In the genomic region with DNA sequence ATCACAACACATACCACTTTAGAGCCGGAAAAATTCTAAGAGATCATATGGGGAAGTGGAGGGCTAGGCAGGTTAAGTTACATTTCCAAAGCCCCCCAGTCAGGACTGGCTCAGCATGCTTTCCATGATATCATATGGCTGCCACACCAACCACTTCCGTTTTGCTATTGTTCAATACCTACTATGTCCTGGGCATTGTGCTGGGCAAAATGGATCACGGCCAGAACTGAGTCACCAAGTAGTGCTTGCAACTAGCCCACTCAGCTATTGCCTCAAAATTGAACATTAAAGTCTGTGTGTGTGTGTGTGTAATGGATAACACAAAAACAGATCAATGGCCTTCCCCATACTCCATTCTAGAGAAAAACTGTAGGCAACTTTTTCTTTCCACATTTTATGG, we compare ENCODE assay signal across 21 cellular contexts. TPM values are rescaled to one million over a fixed set of nuclear protein-coding genes. Genes with fewer than 3 reads are reported as not detected.
"Had no signal": no experiment of that assay in that cellular context is flagged by ENCODE, and none has a peak within 500 bp of the region (broad histone marks: within the 10 kb centered on the region; RNA-seq: fewer than 3 reads in every experiment).

No MANE protein-coding gene starts in this region.

- H3K36me3 Mint-ChIP-seq: activated naive CD4-positive, alpha-beta T cell treated with anti-CD3 and anti-CD28 coated beads, Interleukin-2, amount 10 ng/mL, durations not matched to agents 7 days and 5 days; natural killer cell treated with Interleukin-12 subunit alpha and Interleukin-12 subunit beta and Interleukin-15 and Interleukin-18, amount 100 ng/mL, for 72 hours; stimulated activated naive B cell treated with anti-CD40 and anti-IgM and Interleukin-4, amounts not matched to agents 10 μg/mL and 1 μg/mL and 100 μg/mL, for 72 hours; WTC11 had no signal

- H3K9me3 Mint-ChIP-seq: activated naive CD4-positive, alpha-beta T cell treated with anti-CD3 and anti-CD28 coated beads, Interleukin-2, amount 10 ng/mL, durations not matched to agents 7 days and 5 days; activated T-helper 2 cell treated with anti-CD3 and anti-CD28 coated beads, Interferon-gamma antibody, Interleukin-2, Interleukin-4, amounts not matched to agents 10 μg/mL and 5 μg/mL and 100 μg/mL, durations not matched to agents 14 hours and 24 hours and 36 hours; central memory CD8-positive, alpha-beta T cell; dendritic cell treated with granulocyte-macrophage colony-stimulating factor and Interleukin-4, amounts not matched to agents 40 ng/mL and 50 ng/mL, for 4 days; endodermal cell; natural killer cell treated with Interleukin-12 subunit alpha and Interleukin-12 subunit beta and Interleukin-15 and Interleukin-18, amount 100 ng/mL, for 72 hours; stimulated activated naive B cell treated with anti-CD40 and anti-IgM and Interleukin-4, amounts not matched to agents 10 μg/mL and 1 μg/mL and 100 μg/mL, for 72 hours; WTC11 had no signal

- H3K9me3 ChIP-seq: heart right ventricle, left ventricle myocardium inferior, transverse colon had no signal

- H3K27ac ChIP-seq: heart right ventricle, left ventricle myocardium inferior, transverse colon had no signal

- DNase-seq: activated CD4-positive, alpha-beta T cell treated with anti-CD3 and anti-CD28 coated beads for 48 hours; activated CD8-positive, alpha-beta memory T cell treated with anti-CD3 and anti-CD28 coated beads for 24 hours; activated naive CD4-positive, alpha-beta T cell treated with anti-CD3 and anti-CD28 coated beads, Interleukin-2, amount 10 ng/mL, durations not matched to agents 7 days and 5 days; endodermal cell; foreskin melanocyte; heart right ventricle; left ventricle myocardium inferior; mesenchymal stem cell; nucleus accumbens; stimulated activated CD4-positive, alpha-beta T cell treated with anti-CD3 and anti-CD28 coated beads, Interleukin-2, amount 100 ng/mL, for 24 hours; stimulated activated naive B cell treated with anti-CD40 and anti-IgM and Interleukin-4, amounts not matched to agents 10 μg/mL and 1 μg/mL and 100 μg/mL, for 72 hours; substantia nigra; transverse colon had no signal

- ATAC-seq: heart right ventricle; natural killer cell treated with Interleukin-12 subunit alpha and Interleukin-12 subunit beta and Interleukin-15 and Interleukin-18, amount 100 ng/mL, for 72 hours; sciatic nerve; stimulated activated naive B cell treated with anti-CD40 and anti-IgM and Interleukin-4, amounts not matched to agents 10 μg/mL and 1 μg/mL and 100 μg/mL, for 72 hours; WTC11 had no signal

- H3K36me3 ChIP-seq: heart right ventricle, left ventricle myocardium inferior, transverse colon had no signal

- H3K4me3 ChIP-seq: heart right ventricle, left ventricle myocardium inferior, transverse colon had no signal

- H3K4me1 ChIP-seq: heart right ventricle, left ventricle myocardium inferior, transverse colon had no signal

- H3K27me3 Mint-ChIP-seq: progenitor cell of endocrine pancreas had no signal

- H3K4me3 Mint-ChIP-seq: activated naive CD4-positive, alpha-beta T cell treated with anti-CD3 and anti-CD28 coated beads, Interleukin-2, amount 10 ng/mL, durations not matched to agents 7 days and 5 days; central memory CD8-positive, alpha-beta T cell; dendritic cell treated with granulocyte-macrophage colony-stimulating factor and Interleukin-4, amounts not matched to agents 40 ng/mL and 50 ng/mL, for 4 days; endodermal cell; natural killer cell treated with Interleukin-12 subunit alpha and Interleukin-12 subunit beta and Interleukin-15 and Interleukin-18, amount 100 ng/mL, for 72 hours; stimulated activated naive B cell treated with anti-CD40 and anti-IgM and Interleukin-4, amounts not matched to agents 10 μg/mL and 1 μg/mL and 100 μg/mL, for 72 hours; WTC11 had no signal

- H3K27ac Mint-ChIP-seq: activated naive CD4-positive, alpha-beta T cell treated with anti-CD3 and anti-CD28 coated beads, Interleukin-2, amount 10 ng/mL, durations not matched to agents 7 days and 5 days; activated T-helper 2 cell treated with anti-CD3 and anti-CD28 coated beads, Interferon-gamma antibody, Interleukin-2, Interleukin-4, amounts not matched to agents 10 μg/mL and 5 μg/mL and 100 μg/mL, durations not matched to agents 14 hours and 24 hours and 36 hours; dendritic cell treated with granulocyte-macrophage colony-stimulating factor and Interleukin-4, amounts not matched to agents 40 ng/mL and 50 ng/mL, for 4 days; endodermal cell; natural killer cell treated with Interleukin-12 subunit alpha and Interleukin-12 subunit beta and Interleukin-15 and Interleukin-18, amount 100 ng/mL, for 72 hours; progenitor cell of endocrine pancreas; stimulated activated naive B cell treated with anti-CD40 and anti-IgM and Interleukin-4, amounts not matched to agents 10 μg/mL and 1 μg/mL and 100 μg/mL, for 72 hours; WTC11 had no signal

- H3K4me1 Mint-ChIP-seq: activated naive CD4-positive, alpha-beta T cell treated with anti-CD3 and anti-CD28 coated beads, Interleukin-2, amount 10 ng/mL, durations not matched to agents 7 days and 5 days; central memory CD8-positive, alpha-beta T cell; endodermal cell; stimulated activated naive B cell treated with anti-CD40 and anti-IgM and Interleukin-4, amounts not matched to agents 10 μg/mL and 1 μg/mL and 100 μg/mL, for 72 hours had no signal

RNA-seq across cellular contexts. Expression of a gene that starts 22.7 kb away (rescaled TPM):
- total RNA-seq: activated T-helper 2 cell treated with anti-CD3 and anti-CD28 coated beads, Interferon-gamma antibody, Interleukin-2, Interleukin-4, amounts not matched to agents 10 μg/mL and 5 μg/mL and 100 μg/mL, durations not matched to agents 14 hours and 24 hours and 36 hours; endodermal cell; heart right ventricle; left ventricle myocardium inferior; natural killer cell treated with Interleukin-12 subunit alpha and Interleukin-12 subunit beta and Interleukin-15 and Interleukin-18, amount 100 ng/mL, for 72 hours; transverse colon had no signal
- polyA plus RNA-seq: keratinocyte had no signal
